ENCODE assay signal across 15 cellular contexts in genomic region chr11:114848027-114848426, GRCh38.
A peak's percentile ranks its signal among the peaks of the same experiment; 100 is the strongest.
DNase-seq lines count a peak whose midpoint lies in the region; TF ChIP-seq lines count a peak whose summit lies in the region.
"Had no signal": no experiment of that assay in that cellular context is flagged by ENCODE, and none has a peak within 500 bp of the region (broad histone marks: within the 10 kb centered on the region; RNA-seq: fewer than 3 reads in every experiment).

No MANE protein-coding gene starts in this region.

- TF ChIP-seq POLR2A in esophagus muscularis mucosa (IDR thresholded peaks at IDR 0.05; ENCODE audit: low read depth), result no peak

- POLR2A ChIA-PET in HEK293 (lab: Yijun Ruan, JAX), result no interaction called here

- CTCF ChIA-PET in HEK293 (lab: Yijun Ruan, JAX), result interaction anchor here (0.6 kb wide), 2 partner anchors 790 to 1077 kb away, joined by 4 read pairs; no protein-coding TSS in a partner anchor

- peaks cover 0 to 5% (median 0%) of the 10 kb centered on the region in 4 donors for H3K27me3 ChIP-seq in esophagus muscularis mucosa
- H3K27me3 ChIP-seq: SJSA1 had no signal

- H3K27ac ChIP-seq in HEK293 (ENCODE audit: extremely low read depth, low read depth, low read length), result no peak overlapping the region
- no peak overlapping the region for H3K27ac ChIP-seq in esophagus muscularis mucosa (replicated peaks in 1 of 4)
- H3K27ac ChIP-seq: C4-2B, HL-60, KMS-11, SJSA1 had no signal

- WGBS in esophagus muscularis mucosa, result 60% methylated on average over 6 of the region's 6 CpGs

- H3K4me1 ChIP-seq in HEK293 (ENCODE audit: control insufficient read depth, insufficient read depth, low read length) (no peaks in the 10 kb centered on the region), esophagus muscularis mucosa (no peaks in the 10 kb centered on the region)
- H3K4me1 ChIP-seq: HAP-1, SJSA1 had no signal

- TF ChIP-seq CTCF in HEK293 (tag by site-specific recombination; IDR thresholded peaks at IDR 0.05) (no peak), esophagus muscularis mucosa (IDR thresholded peaks at IDR 0.05) (no peak)

- no peaks in the 10 kb centered on the region for H3K9me3 ChIP-seq in HEK293 (ENCODE audit: control insufficient read depth, insufficient read depth, low read depth, low read length)
- H3K9me3 ChIP-seq in esophagus muscularis mucosa, result no peaks in the 10 kb centered on the region
- H3K9me3 ChIP-seq: HAP-1, SJSA1 had no signal

- DNase-seq in NCI-H345 (lab: John Stamatoyannopoulos, UW), result peak; percentile 15
- no peak for DNase-seq in NCI-H345 treated with DMSO at 0.1 percent for 48 hours (lab: John Stamatoyannopoulos, UW; ENCODE audit: unreplicated experiment)
- DNase-seq in esophagus muscularis mucosa (ENCODE audit: extremely low spot score), result peak; percentile 24
- no peak for DNase-seq in RKO (ENCODE audit: low spot score)
- DNase-seq in NOMO-1 treated with DMSO at 0.1 percent for 48 hours (lab: John Stamatoyannopoulos, UW; ENCODE audit: unreplicated experiment), result no peak
- DNase-seq in OCI-M1 (lab: John Stamatoyannopoulos, UW), result no peak
- DNase-seq: AML-193, NCI-H748 treated with DMSO at 0.1 percent for 48 hours had no signal

- intact Hi-C loops in esophagus muscularis mucosa (cut with DNase I), result no loop called here

- no peaks in the 10 kb centered on the region for H3K36me3 ChIP-seq in HEK293 (ENCODE audit: control insufficient read depth in 2 of 2, insufficient read depth in 1 of 2, low read length in 2 of 2)
- no peaks in the 10 kb centered on the region for H3K36me3 ChIP-seq in esophagus muscularis mucosa
- H3K36me3 ChIP-seq: HAP-1, SJSA1 had no signal

- TF ChIP-seq EP300 in esophagus muscularis mucosa (IDR thresholded peaks at IDR 0.05), result no peak

- H3K4me3 ChIP-seq in HEK293 (ENCODE audit: low read depth, low read length), result no peak overlapping the region
- no peak overlapping the region for H3K4me3 ChIP-seq in esophagus muscularis mucosa
- H3K4me3 ChIP-seq: GM12878, HAP-1, SJSA1 had no signal

TF ChIP-seq in HEK293, 187 proteins besides CTCF, POLR2A, EP300 and RAD21:
- TF ChIP-seq ZSCAN23 (tag by site-specific recombination; IDR thresholded peaks at IDR 0.05) (no peak), ZNF664 (tag by site-specific recombination; IDR thresholded peaks at IDR 0.05) (peak; percentile 86)

Comparison
In these comparisons a context has a peak if more than half of its experiments do, and no peak if none do; other contexts are left out.
1. DNase-seq: peak in NCI-H345 (single experiment) and esophagus muscularis mucosa (single experiment); none in NCI-H345 treated with DMSO at 0.1 percent for 48 hours (single experiment), RKO (single experiment), NOMO-1 treated with DMSO at 0.1 percent for 48 hours (single experiment) and OCI-M1 (single experiment).